ENCODE assay signal across 9 cellular contexts in the genomic region with DNA sequence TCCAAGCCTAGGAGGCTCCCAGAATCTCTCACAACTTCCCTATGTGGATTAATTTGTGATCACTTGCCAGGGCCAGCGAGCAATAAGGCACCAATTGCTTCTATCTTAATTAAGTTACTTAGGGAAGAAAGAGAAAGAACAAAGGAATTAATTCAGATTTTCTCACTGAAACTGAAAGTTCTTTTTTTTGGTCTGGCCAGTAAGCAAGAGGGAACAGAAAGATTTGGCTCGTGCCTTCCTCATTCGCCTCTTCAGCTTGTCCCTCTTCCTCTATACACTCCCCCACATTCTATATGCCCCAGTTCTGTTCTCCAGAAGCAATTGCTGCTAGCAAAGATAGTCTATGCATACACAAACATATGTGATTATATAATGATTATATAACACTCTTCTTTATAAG.
A peak's percentile ranks its signal among the peaks of the same experiment; 100 is the strongest.
DNase-seq lines count a peak whose midpoint lies in the region; ATAC-seq lines count a peak whose summit lies in the region.
"Had no signal": no experiment of that assay in that cellular context is flagged by ENCODE, and none has a peak within 500 bp of the region (broad histone marks: within the 10 kb centered on the region; RNA-seq: fewer than 3 reads in every experiment).

No MANE protein-coding gene starts in this region.

- peaks cover 52% of the 10 kb centered on the region for H3K4me1 Mint-ChIP-seq in stimulated activated memory B cell treated with anti-CD40 and anti-IgM and Interleukin-4, amounts not matched to agents 10 μg/mL and 1 μg/mL and 100 μg/mL, for 72 hours
- H3K4me1 Mint-ChIP-seq in activated naive CD4-positive, alpha-beta T cell treated with anti-CD3 and anti-CD28 coated beads, Interleukin-2, amount 10 ng/mL, durations not matched to agents 7 days and 5 days: peaks cover 34% of the 10 kb centered on the region

- no peaks in the 10 kb centered on the region for H3K36me3 Mint-ChIP-seq in stimulated activated memory B cell treated with anti-CD40 and anti-IgM and Interleukin-4, amounts not matched to agents 10 μg/mL and 1 μg/mL and 100 μg/mL, for 72 hours
- peaks cover 2% of the 10 kb centered on the region for H3K36me3 Mint-ChIP-seq in activated naive CD4-positive, alpha-beta T cell treated with anti-CD3 and anti-CD28 coated beads, Interleukin-2, amount 10 ng/mL, durations not matched to agents 7 days and 5 days

- CTCF ChIA-PET in activated naive CD4-positive, alpha-beta T cell treated with anti-CD3 and anti-CD28 coated beads, Interleukin-2, amount 10 ng/mL, durations not matched to agents 7 days and 5 days (lab: Charles Lee): interaction anchor here (0.6 to 1.1 kb wide), 2 partner anchors 29 to 787 kb away, joined by 3 read pairs; no protein-coding TSS in a partner anchor

- H3K27me3 Mint-ChIP-seq in stimulated activated memory B cell treated with anti-CD40 and anti-IgM and Interleukin-4, amounts not matched to agents 10 μg/mL and 1 μg/mL and 100 μg/mL, for 72 hours: no peaks in the 10 kb centered on the region
- peaks cover 15% of the 10 kb centered on the region for H3K27me3 Mint-ChIP-seq in activated naive CD4-positive, alpha-beta T cell treated with anti-CD3 and anti-CD28 coated beads, Interleukin-2, amount 10 ng/mL, durations not matched to agents 7 days and 5 days

- peak overlapping the region; percentile 59 for H3K27ac Mint-ChIP-seq in stimulated activated memory B cell treated with anti-CD40 and anti-IgM and Interleukin-4, amounts not matched to agents 10 μg/mL and 1 μg/mL and 100 μg/mL, for 72 hours
- H3K27ac Mint-ChIP-seq in activated naive CD4-positive, alpha-beta T cell treated with anti-CD3 and anti-CD28 coated beads, Interleukin-2, amount 10 ng/mL, durations not matched to agents 7 days and 5 days: no peak overlapping the region

- H3K9me3 Mint-ChIP-seq in stimulated activated memory B cell treated with anti-CD40 and anti-IgM and Interleukin-4, amounts not matched to agents 10 μg/mL and 1 μg/mL and 100 μg/mL, for 72 hours: no peaks in the 10 kb centered on the region
- H3K9me3 Mint-ChIP-seq in activated naive CD4-positive, alpha-beta T cell treated with anti-CD3 and anti-CD28 coated beads, Interleukin-2, amount 10 ng/mL, durations not matched to agents 7 days and 5 days: no peaks in the 10 kb centered on the region

- DNase-seq in GM19238 (ENCODE audit: insufficient read length, low spot score) (peak; percentile 37), SIG-M5 treated with dmso at 0.1 percent for 504 hours (lab: John Stamatoyannopoulos, UW; ENCODE audit: unreplicated experiment) (peak; percentile 67), NCI-H1694 treated with DMSO at 0.1 percent for 48 hours (lab: John Stamatoyannopoulos, UW) (no peak)
- DNase-seq in activated naive CD4-positive, alpha-beta T cell treated with anti-CD3 and anti-CD28 coated beads, Interleukin-2, amount 10 ng/mL, durations not matched to agents 7 days and 5 days: no peak
- DNase-seq: activated CD4-positive, alpha-beta T cell treated with anti-CD3 and anti-CD28 coated beads for 1 hour; amniotic stem cell had no signal

- peak; percentile 80 for ATAC-seq in HG03039 (IDR thresholded peaks at IDR 0.05; ENCODE audit: unreplicated experiment)
- ATAC-seq in stimulated activated memory B cell treated with anti-CD40 and anti-IgM and Interleukin-4, amounts not matched to agents 10 μg/mL and 1 μg/mL and 100 μg/mL, for 72 hours: peak; percentile 87
- ATAC-seq in HG03439 (IDR thresholded peaks at IDR 0.05; ENCODE audit: unreplicated experiment): no peak

- no peak overlapping the region for H3K4me3 Mint-ChIP-seq in stimulated activated memory B cell treated with anti-CD40 and anti-IgM and Interleukin-4, amounts not matched to agents 10 μg/mL and 1 μg/mL and 100 μg/mL, for 72 hours
- H3K4me3 Mint-ChIP-seq in activated naive CD4-positive, alpha-beta T cell treated with anti-CD3 and anti-CD28 coated beads, Interleukin-2, amount 10 ng/mL, durations not matched to agents 7 days and 5 days: no peak overlapping the region

Comparison
In these comparisons a context has a peak if more than half of its experiments do, and no peak if none do; other contexts are left out.
1. DNase-seq: peak in GM19238 (single experiment) and SIG-M5 treated with dmso at 0.1 percent for 504 hours (single experiment); none in NCI-H1694 treated with DMSO at 0.1 percent for 48 hours (single experiment) and activated naive CD4-positive, alpha-beta T cell treated with anti-CD3 and anti-CD28 coated beads, Interleukin-2, amount 10 ng/mL, durations not matched to agents 7 days and 5 days (single experiment).